2 cellular contexts compared by ENCODE assay signal in the genomic region with DNA sequence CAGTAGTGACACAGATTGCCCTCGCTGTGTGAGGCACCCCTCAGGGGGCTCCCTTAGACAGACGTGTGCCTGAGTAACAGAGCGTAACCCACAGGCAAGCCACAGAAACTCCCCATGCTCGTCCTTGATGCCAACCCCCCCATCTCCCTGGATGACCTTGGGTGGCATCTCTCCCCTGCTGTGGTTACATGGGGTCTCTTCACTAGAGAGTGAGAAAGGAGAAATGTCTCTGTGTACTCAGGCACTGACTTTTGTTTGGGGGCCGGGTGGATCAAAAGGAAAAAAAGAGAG.
TF ChIP-seq lines count a peak whose summit lies in the region.

No MANE protein-coding gene starts in this region.

TF ChIP-seq in HEK293, 187 proteins besides CTCF, POLR2A, EP300 and RAD21:
- TF ChIP-seq ZIC2 (tag by site-specific recombination; IDR thresholded peaks at IDR 0.05): peak; percentile 84
- no peak for TF ChIP-seq ZNF416 (tag by site-specific recombination; IDR thresholded peaks at IDR 0.05)
TF ChIP-seq in HEK293: peak in this region for 1.

TF ChIP-seq in H1, 55 proteins besides CTCF, POLR2A, EP300 and RAD21:
- TF ChIP-seq SP4 (IDR thresholded peaks at IDR 0.05; ENCODE audit: low read length) (no peak), BRCA1 (IDR thresholded peaks at IDR 0.05; ENCODE audit: low read depth, low read length) (no peak), CREB1 (IDR thresholded peaks at IDR 0.05) (no peak), CEBPB (IDR thresholded peaks at IDR 0.05; ENCODE audit: low read depth, low read length) (no peak), ASH2L (IDR thresholded peaks at IDR 0.05; ENCODE audit: low read length) (no peak), TAF7 (optimal IDR thresholded peaks at IDR 0.05; ENCODE audit: borderline replicate concordance, low read depth, low read length) (no peak), ZNF274 (IDR thresholded peaks at IDR 0.05; ENCODE audit: borderline replicate concordance, extremely low read depth, low read length) (no peak), TCF12 (IDR thresholded peaks at IDR 0.05; ENCODE audit: low read depth, low read length) (no peak), GABPA (IDR thresholded peaks at IDR 0.05; ENCODE audit: borderline replicate concordance, insufficient read depth, low read length) (no peak), HDAC6 (IDR thresholded peaks at IDR 0.05; ENCODE audit: low read depth, low read length) (no peak), HDAC2 (IDR thresholded peaks at IDR 0.05; ENCODE audit: borderline replicate concordance in 1 of 2, low read depth in 2 of 2, low read length in 2 of 2) (no peak), JUND (IDR thresholded peaks at IDR 0.05; ENCODE audit: low read length) (no peak), CTBP2 (IDR thresholded peaks at IDR 0.05; ENCODE audit: borderline replicate concordance, insufficient read depth, insufficient read length, low read length) (no peak), NRF1 (IDR thresholded peaks at IDR 0.05; ENCODE audit: low read depth, low read length) (no peak)
- TF ChIP-seq, protein P1, sequence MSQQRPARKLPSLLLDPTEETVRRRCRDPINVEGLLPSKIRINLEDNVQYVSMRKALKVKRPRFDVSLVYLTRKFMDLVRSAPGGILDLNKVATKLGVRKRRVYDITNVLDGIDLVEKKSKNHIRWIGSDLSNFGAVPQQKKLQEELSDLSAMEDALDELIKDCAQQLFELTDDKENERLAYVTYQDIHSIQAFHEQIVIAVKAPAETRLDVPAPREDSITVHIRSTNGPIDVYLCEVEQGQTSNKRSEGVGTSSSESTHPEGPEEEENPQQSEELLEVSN (IDR thresholded peaks at IDR 0.05): no peak
- TF ChIP-seq, protein P2, sequence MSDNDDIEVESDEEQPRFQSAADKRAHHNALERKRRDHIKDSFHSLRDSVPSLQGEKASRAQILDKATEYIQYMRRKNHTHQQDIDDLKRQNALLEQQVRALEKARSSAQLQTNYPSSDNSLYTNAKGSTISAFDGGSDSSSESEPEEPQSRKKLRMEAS (IDR thresholded peaks at IDR 0.05): no peak
- TF ChIP-seq, protein P3, sequence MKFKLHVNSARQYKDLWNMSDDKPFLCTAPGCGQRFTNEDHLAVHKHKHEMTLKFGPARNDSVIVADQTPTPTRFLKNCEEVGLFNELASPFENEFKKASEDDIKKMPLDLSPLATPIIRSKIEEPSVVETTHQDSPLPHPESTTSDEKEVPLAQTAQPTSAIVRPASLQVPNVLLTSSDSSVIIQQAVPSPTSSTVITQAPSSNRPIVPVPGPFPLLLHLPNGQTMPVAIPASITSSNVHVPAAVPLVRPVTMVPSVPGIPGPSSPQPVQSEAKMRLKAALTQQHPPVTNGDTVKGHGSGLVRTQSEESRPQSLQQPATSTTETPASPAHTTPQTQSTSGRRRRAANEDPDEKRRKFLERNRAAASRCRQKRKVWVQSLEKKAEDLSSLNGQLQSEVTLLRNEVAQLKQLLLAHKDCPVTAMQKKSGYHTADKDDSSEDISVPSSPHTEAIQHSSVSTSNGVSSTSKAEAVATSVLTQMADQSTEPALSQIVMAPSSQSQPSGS (IDR thresholded peaks at IDR 0.05; ENCODE audit: low read length): no peak
